Comparison of ENCODE assay signal across 8 cellular contexts in genomic region chr2:38115216-38116012, GRCh38. TPM values are rescaled to one million over a fixed set of nuclear protein-coding genes. Genes with fewer than 3 reads are reported as not detected.
DNase-seq lines count a peak whose midpoint lies in the region; ATAC-seq lines count a peak whose summit lies in the region.

No MANE protein-coding gene starts in this region.

- no peak overlapping the region for H3K27ac Mint-ChIP-seq in activated CD4-positive, alpha-beta T cell treated with anti-CD3 and anti-CD28 coated beads, Interleukin-2, amount 10 ng/mL, durations not matched to agents 7 days and 5 days
- no peak overlapping the region for H3K27ac Mint-ChIP-seq in memory B cell

- CTCF ChIA-PET in activated CD4-positive, alpha-beta T cell treated with anti-CD3 and anti-CD28 coated beads, Interleukin-2, amount 10 ng/mL, durations not matched to agents 7 days and 5 days (lab: Charles Lee), result interaction anchor here (0.9 to 1.0 kb wide), 4 partner anchors 10 to 1152 kb away, joined by 3 to 5 read pairs (median 3); no protein-coding TSS in a partner anchor

- H3K4me1 Mint-ChIP-seq in activated CD4-positive, alpha-beta T cell treated with anti-CD3 and anti-CD28 coated beads, Interleukin-2, amount 10 ng/mL, durations not matched to agents 7 days and 5 days, result peaks cover 3% of the 10 kb centered on the region
- peaks cover 2% of the 10 kb centered on the region for H3K4me1 Mint-ChIP-seq in memory B cell

- H3K4me3 Mint-ChIP-seq in activated CD4-positive, alpha-beta T cell treated with anti-CD3 and anti-CD28 coated beads, Interleukin-2, amount 10 ng/mL, durations not matched to agents 7 days and 5 days, result no peak overlapping the region
- no peak overlapping the region for H3K4me3 Mint-ChIP-seq in memory B cell

- ATAC-seq in HG03045 (IDR thresholded peaks at IDR 0.05; ENCODE audit: unreplicated experiment), result peak; percentile 57
- peak; percentile 67 for ATAC-seq in memory B cell (ENCODE audit: low read depth)
- no peak for ATAC-seq in HG03520 (IDR thresholded peaks at IDR 0.05; ENCODE audit: unreplicated experiment)

- H3K9me3 Mint-ChIP-seq in activated CD4-positive, alpha-beta T cell treated with anti-CD3 and anti-CD28 coated beads, Interleukin-2, amount 10 ng/mL, durations not matched to agents 7 days and 5 days, result peaks cover 2% of the 10 kb centered on the region
- H3K9me3 Mint-ChIP-seq in memory B cell, result peaks cover 2% of the 10 kb centered on the region

- peaks cover 10% of the 10 kb centered on the region for H3K27me3 Mint-ChIP-seq in activated CD4-positive, alpha-beta T cell treated with anti-CD3 and anti-CD28 coated beads, Interleukin-2, amount 10 ng/mL, durations not matched to agents 7 days and 5 days
- H3K27me3 Mint-ChIP-seq in memory B cell, result peaks cover 17% of the 10 kb centered on the region

- DNase-seq in EH (ENCODE audit: low read depth) (peak; percentile 73), NCI-H510A treated with DMSO at 0.1 percent for 48 hours (lab: John Stamatoyannopoulos, UW) (peak; percentile 91), dermis microvascular lymphatic vessel endothelial cell (ENCODE audit: low read depth in 2 of 2) (peak; percentile 51 to 70), memory B cell (ENCODE audit: low spot score in 2 of 2) (peak; percentile 64 to 68)
- peak; percentile 78 for DNase-seq in activated CD4-positive, alpha-beta T cell treated with anti-CD3 and anti-CD28 coated beads, Interleukin-2, amount 10 ng/mL, durations not matched to agents 7 days and 5 days
- peak; percentile 9 to 33 for DNase-seq in stimulated activated CD8-positive, alpha-beta memory T cell treated with anti-CD3 and anti-CD28 coated beads, Interleukin-7, amount 100 ng/mL, for 1 hour (ENCODE audit: low read depth in 2 of 2)

- POLR2A ChIA-PET in activated CD4-positive, alpha-beta T cell treated with anti-CD3 and anti-CD28 coated beads, Interleukin-2, amount 10 ng/mL, durations not matched to agents 7 days and 5 days (lab: Charles Lee), result no interaction called here

- peaks cover 2% of the 10 kb centered on the region for H3K36me3 Mint-ChIP-seq in activated CD4-positive, alpha-beta T cell treated with anti-CD3 and anti-CD28 coated beads, Interleukin-2, amount 10 ng/mL, durations not matched to agents 7 days and 5 days (ENCODE audit: low read depth)
- peaks cover 2% of the 10 kb centered on the region for H3K36me3 Mint-ChIP-seq in memory B cell

RNA-seq across cellular contexts. Expression of gene CYP1B1, which starts 39.5 kb away (rescaled TPM):
- 10 to 100 TPM; 13.8 to 15.4 TPM for total RNA-seq in activated CD4-positive, alpha-beta T cell treated with anti-CD3 and anti-CD28 coated beads, Interleukin-2, amount 10 ng/mL, durations not matched to agents 7 days and 5 days
- 0.13 and 1.0 TPM in 2 replicates for total RNA-seq in dermis microvascular lymphatic vessel endothelial cell

Comparison
In these comparisons a context has a peak if more than half of its experiments do, and no peak if none do; other contexts are left out.
1. DNase-seq: peak in every context shown above with its lines; median percentile 91 in NCI-H510A treated with DMSO at 0.1 percent for 48 hours; 78 in activated CD4-positive, alpha-beta T cell treated with anti-CD3 and anti-CD28 coated beads, Interleukin-2, amount 10 ng/mL, durations not matched to agents 7 days and 5 days; 73 in EH; 66 in memory B cell; 60 in dermis microvascular lymphatic vessel endothelial cell; 21 in stimulated activated CD8-positive, alpha-beta memory T cell treated with anti-CD3 and anti-CD28 coated beads, Interleukin-7, amount 100 ng/mL, for 1 hour.